Comparison of ENCODE assay signal across 18 cellular contexts in the genomic region with DNA sequence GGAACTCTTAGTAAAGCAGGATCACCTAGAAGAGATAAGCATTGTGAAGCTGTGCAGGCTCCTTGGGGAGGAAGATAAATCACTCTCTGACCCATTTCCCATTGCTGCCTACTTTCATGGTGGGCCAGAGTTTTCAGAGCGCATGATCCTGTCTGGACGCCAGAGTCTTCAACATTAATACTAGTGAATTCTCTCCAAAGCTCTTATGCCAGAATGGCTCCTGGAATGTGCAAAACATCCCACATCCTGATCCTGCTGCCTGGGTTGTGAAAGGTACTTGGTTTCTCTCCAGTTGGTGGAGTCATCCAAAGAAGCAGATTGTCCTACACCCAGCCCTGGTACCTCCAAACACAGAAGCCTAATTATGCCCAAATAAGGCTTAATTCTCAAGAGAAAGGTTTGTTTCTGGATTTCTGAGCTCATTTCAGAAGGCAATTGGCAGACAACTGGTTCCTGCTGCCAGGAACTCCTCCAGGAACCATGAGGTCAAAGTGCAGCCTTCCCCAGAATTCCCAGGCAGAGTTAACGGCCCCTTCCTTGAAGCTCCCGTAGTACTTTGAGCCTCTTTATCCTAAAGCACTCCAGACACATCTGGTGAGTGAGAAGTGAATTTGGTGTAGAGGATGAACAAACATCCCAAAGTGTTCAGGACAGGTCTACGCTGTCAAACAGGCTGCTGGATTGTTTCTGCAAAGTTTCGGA.
A peak's percentile ranks its signal among the peaks of the same experiment; 100 is the strongest.
DNase-seq lines count a peak whose midpoint lies in the region; ATAC-seq and TF ChIP-seq lines count a peak whose summit lies in the region.
"Had no signal": no experiment of that assay in that cellular context is flagged by ENCODE, and none has a peak within 500 bp of the region (broad histone marks: within the 10 kb centered on the region; RNA-seq: fewer than 3 reads in every experiment).

No MANE protein-coding gene starts in this region.

- DNase-seq in HCEC 1CT (peak; percentile 50), esophagus muscularis mucosa (ENCODE audit: extremely low spot score) (no peak), mesenchymal stem cell (no peak), thoracic aorta (ENCODE audit: low spot score) (no peak), iPS-NIHi7 (ENCODE audit: extremely low spot score) (no peak)
- no peak for DNase-seq in CD4-positive, alpha-beta memory T cell
- DNase-seq: activated naive CD4-positive, alpha-beta T cell treated with anti-CD3 and anti-CD28 coated beads, Interleukin-2, amount 10 ng/mL, durations not matched to agents 7 days and 5 days; Caco-2; NCI-H1092 treated with DMSO at 0.1 percent for 48 hours; NCI-H526 treated with DMSO at 0.1 percent for 48 hours; nucleus accumbens; stimulated activated CD4-positive, alpha-beta T cell treated with anti-CD3 and anti-CD28 coated beads, Interleukin-2, amount 100 ng/mL, for 24 hours; T-helper 9 cell had no signal

- H3K14ac ChIP-seq in mesenchymal stem cell (ENCODE audit: low read length in 2 of 2) = no peak overlapping the region

- H3K9me3 Mint-ChIP-seq in CD4-positive, alpha-beta memory T cell = peaks cover 0 to 1% (median 0%) of the 10 kb centered on the region in 8 donors
- H3K9me3 Mint-ChIP-seq: activated naive CD4-positive, alpha-beta T cell treated with anti-CD3 and anti-CD28 coated beads, Interleukin-2, amount 10 ng/mL, durations not matched to agents 7 days and 5 days; stimulated activated effector memory CD8-positive, alpha-beta T cell treated with anti-CD3 and anti-CD28 coated beads, Interleukin-12 subunit alpha, Interleukin-12 subunit beta, amount 100 ng/mL, for 72 hours had no signal

- H3K36me3 ChIP-seq in esophagus muscularis mucosa = no peaks in the 10 kb centered on the region
- no peaks in the 10 kb centered on the region for H3K36me3 ChIP-seq in mesenchymal stem cell (ENCODE audit: control insufficient read depth in 1 of 2, insufficient read depth in 2 of 2, low read depth in 1 of 2, low read length in 2 of 2)
- H3K36me3 ChIP-seq in thoracic aorta = no peaks in the 10 kb centered on the region
- H3K36me3 ChIP-seq in CD4-positive, alpha-beta memory T cell (ENCODE audit: insufficient read depth, low read length) = no peaks in the 10 kb centered on the region

- H2AFZ ChIP-seq in mesenchymal stem cell (ENCODE audit: low read depth, low read length) = no peak overlapping the region

- POLR2A ChIA-PET in CD4-positive, alpha-beta memory T cell (lab: Charles Lee; ENCODE audit: partially characterized antibody) = no interaction called here

- H3K4me3 ChIP-seq in esophagus muscularis mucosa = no peak overlapping the region
- H3K4me3 ChIP-seq in mesenchymal stem cell (ENCODE audit: insufficient read depth in 1 of 2, low read depth in 1 of 2, low read length in 2 of 2) = peak overlapping the region in 1 of 2 experiments; percentile 32
- no peak overlapping the region for H3K4me3 ChIP-seq in thoracic aorta
- H3K4me3 ChIP-seq in CD4-positive, alpha-beta memory T cell (ENCODE audit: low read length in 2 of 2) = no peak overlapping the region
- H3K4me3 ChIP-seq: coronary artery had no signal

- no peak overlapping the region for H2BK15ac ChIP-seq in mesenchymal stem cell (ENCODE audit: low read depth, poor library complexity, severe bottlenecking)

- no peak overlapping the region for H3K4ac ChIP-seq in mesenchymal stem cell (ENCODE audit: low read depth in 1 of 2, low read length in 2 of 2)

- H4K91ac ChIP-seq in mesenchymal stem cell (ENCODE audit: low read length) = no peak overlapping the region

- peak overlapping the region; percentile 57 to 86 (median 76) for H3K27ac ChIP-seq in esophagus muscularis mucosa (replicated peaks in 1 of 4)
- H3K27ac ChIP-seq in mesenchymal stem cell (ENCODE audit: low read length, poor library complexity, severe bottlenecking) = no peak overlapping the region
- H3K27ac ChIP-seq in thoracic aorta = peak overlapping the region; percentile 14 to 33
- no peak overlapping the region for H3K27ac ChIP-seq in CD4-positive, alpha-beta memory T cell (ENCODE audit: low read depth, low read length)
- H3K27ac ChIP-seq: coronary artery, RWPE1 had no signal

- no peaks in the 10 kb centered on the region for H3K4me1 Mint-ChIP-seq in CD4-positive, alpha-beta memory T cell
- H3K4me1 Mint-ChIP-seq: activated naive CD4-positive, alpha-beta T cell treated with anti-CD3 and anti-CD28 coated beads, Interleukin-2, amount 10 ng/mL, durations not matched to agents 7 days and 5 days; stimulated activated effector memory CD8-positive, alpha-beta T cell treated with anti-CD3 and anti-CD28 coated beads, Interleukin-12 subunit alpha, Interleukin-12 subunit beta, amount 100 ng/mL, for 72 hours had no signal

- CTCF ChIA-PET in CD4-positive, alpha-beta memory T cell (lab: Charles Lee; ENCODE audit: partially characterized antibody) = no interaction called here

- H3K79me1 ChIP-seq in mesenchymal stem cell (replicated peaks; ENCODE audit: low read length, poor library complexity, severe bottlenecking) = no peaks in the 10 kb centered on the region

- no peak overlapping the region for H3K4me2 ChIP-seq in mesenchymal stem cell (ENCODE audit: low read length, poor library complexity, severe bottlenecking)

- no peak overlapping the region for H3K23ac ChIP-seq in mesenchymal stem cell (ENCODE audit: low read length in 2 of 2)

- no peak for TF ChIP-seq CTCF in esophagus muscularis mucosa (IDR thresholded peaks at IDR 0.05)
- no peak for TF ChIP-seq CTCF in thoracic aorta (IDR thresholded peaks at IDR 0.05)

- intact Hi-C loops in esophagus muscularis mucosa (cut with DNase I) = no loop called here
- intact Hi-C loops in CD4-positive, alpha-beta memory T cell (cut with micrococcal nuclease) = no loop called here

- no peak overlapping the region for H2BK5ac ChIP-seq in mesenchymal stem cell (ENCODE audit: low read depth, low read length, poor library complexity, severe bottlenecking)

- TF ChIP-seq EP300 in esophagus muscularis mucosa (IDR thresholded peaks at IDR 0.05) = no peak

- H4K8ac ChIP-seq in mesenchymal stem cell (ENCODE audit: low read length) = no peak overlapping the region

- H2BK12ac ChIP-seq in mesenchymal stem cell (ENCODE audit: low read length in 2 of 2) = no peak overlapping the region

- TF ChIP-seq POLR2A in esophagus muscularis mucosa (IDR thresholded peaks at IDR 0.05; ENCODE audit: low read depth) = no peak

- H3K4me1 ChIP-seq in esophagus muscularis mucosa (peaks cover 13 to 66% (median 57%) of the 10 kb centered on the region in 4 donors), mesenchymal stem cell (ENCODE audit: control insufficient read depth, insufficient read depth, low read depth, low read length) (peaks cover 3% of the 10 kb centered on the region), thoracic aorta (ENCODE audit: control insufficient read depth in 1 of 2, low read depth in 2 of 2) (peaks cover 18 to 31% of the 10 kb centered on the region in 2 donors)
- no peaks in the 10 kb centered on the region for H3K4me1 ChIP-seq in CD4-positive, alpha-beta memory T cell (ENCODE audit: insufficient read depth, low read length)
- H3K4me1 ChIP-seq: Caco-2 had no signal

- H2AK5ac ChIP-seq in mesenchymal stem cell (ENCODE audit: low read length, severe bottlenecking) = no peak overlapping the region

- H3K27me3 ChIP-seq in esophagus muscularis mucosa (no peaks in the 10 kb centered on the region), mesenchymal stem cell (ENCODE audit: control insufficient read depth in 1 of 2, insufficient read depth in 1 of 2, low read length in 2 of 2) (peaks cover 4 to 12% of the 10 kb centered on the region in 2 experiments), thoracic aorta (replicated peaks; ENCODE audit: insufficient read depth) (no peaks in the 10 kb centered on the region)
- no peaks in the 10 kb centered on the region for H3K27me3 ChIP-seq in CD4-positive, alpha-beta memory T cell (ENCODE audit: insufficient read depth, low read length)

- H3K9me3 ChIP-seq in esophagus muscularis mucosa (no peaks in the 10 kb centered on the region), mesenchymal stem cell (ENCODE audit: control insufficient read depth, low read length) (no peaks in the 10 kb centered on the region), thoracic aorta (no peaks in the 10 kb centered on the region)
- no peaks in the 10 kb centered on the region for H3K9me3 ChIP-seq in CD4-positive, alpha-beta memory T cell (ENCODE audit: control insufficient read depth in 1 of 2, low read length in 2 of 2)
- H3K9me3 ChIP-seq: Caco-2 had no signal

- peaks cover 4 to 8% of the 10 kb centered on the region in 2 donors for H3K27me3 Mint-ChIP-seq in CD4-positive, alpha-beta memory T cell

- no peak overlapping the region for H3K27ac Mint-ChIP-seq in CD4-positive, alpha-beta memory T cell
- H3K27ac Mint-ChIP-seq: activated naive CD4-positive, alpha-beta T cell treated with anti-CD3 and anti-CD28 coated beads, Interleukin-2, amount 10 ng/mL, durations not matched to agents 7 days and 5 days; stimulated activated effector memory CD8-positive, alpha-beta T cell treated with anti-CD3 and anti-CD28 coated beads, Interleukin-12 subunit alpha, Interleukin-12 subunit beta, amount 100 ng/mL, for 72 hours had no signal

- H3K9ac ChIP-seq in mesenchymal stem cell (ENCODE audit: low read length) = peak overlapping the region; percentile 22

- no peaks in the 10 kb centered on the region for H3K36me3 Mint-ChIP-seq in CD4-positive, alpha-beta memory T cell
- H3K36me3 Mint-ChIP-seq: activated naive CD4-positive, alpha-beta T cell treated with anti-CD3 and anti-CD28 coated beads, Interleukin-2, amount 10 ng/mL, durations not matched to agents 7 days and 5 days; stimulated activated effector memory CD8-positive, alpha-beta T cell treated with anti-CD3 and anti-CD28 coated beads, Interleukin-12 subunit alpha, Interleukin-12 subunit beta, amount 100 ng/mL, for 72 hours had no signal

- no peak overlapping the region for H2BK120ac ChIP-seq in mesenchymal stem cell (ENCODE audit: low read depth, low read length)

- WGBS in esophagus muscularis mucosa = 45% methylated on average over 5 of the region's 6 CpGs
- 94% methylated on average over 2 of the region's 6 CpGs for WGBS in mesenchymal stem cell

- ATAC-seq in thoracic aorta (ENCODE audit: insufficient number of reproducible peaks, low FRiP score, low read depth) (no peak), HG03139 (IDR thresholded peaks at IDR 0.05; ENCODE audit: unreplicated experiment) (no peak), HG03280 (IDR thresholded peaks at IDR 0.05; ENCODE audit: unreplicated experiment) (no peak)
- ATAC-seq: stimulated activated effector memory CD8-positive, alpha-beta T cell treated with anti-CD3 and anti-CD28 coated beads, Interleukin-12 subunit alpha, Interleukin-12 subunit beta, amount 100 ng/mL, for 72 hours had no signal

- H3K18ac ChIP-seq in mesenchymal stem cell (ENCODE audit: low read depth in 1 of 2, low read length in 2 of 2) = no peak overlapping the region

- H3K4me3 Mint-ChIP-seq in CD4-positive, alpha-beta memory T cell = no peak overlapping the region
- H3K4me3 Mint-ChIP-seq: activated naive CD4-positive, alpha-beta T cell treated with anti-CD3 and anti-CD28 coated beads, Interleukin-2, amount 10 ng/mL, durations not matched to agents 7 days and 5 days; stimulated activated effector memory CD8-positive, alpha-beta T cell treated with anti-CD3 and anti-CD28 coated beads, Interleukin-12 subunit alpha, Interleukin-12 subunit beta, amount 100 ng/mL, for 72 hours had no signal

Comparison
In these comparisons a context has a peak if more than half of its experiments do, and no peak if none do; other contexts are left out.
1. H3K27ac ChIP-seq: peak in esophagus muscularis mucosa (4 of 4) and thoracic aorta (2 of 2); none in mesenchymal stem cell (single experiment) and CD4-positive, alpha-beta memory T cell (single experiment).